22 cellular contexts compared by ENCODE assay signal in genomic region chr5:33080287-33080686, GRCh38.
DNase-seq lines count a peak whose midpoint lies in the region; ATAC-seq and TF ChIP-seq lines count a peak whose summit lies in the region.
"Had no signal": no experiment of that assay in that cellular context is flagged by ENCODE, and none has a peak within 500 bp of the region (broad histone marks: within the 10 kb centered on the region; RNA-seq: fewer than 3 reads in every experiment).

No MANE protein-coding gene starts in this region.

- intact Hi-C loops in Right ventricle myocardium inferior (cut with DNase I), result no loop called here
- intact Hi-C loops in right lobe of liver (cut with DNase I), result no loop called here
- intact Hi-C loops in left ventricle myocardium superior (cut with micrococcal nuclease), result no loop called here

- ATAC-seq in Right ventricle myocardium inferior (peak; percentile 56), right lobe of liver (no peak), left ventricle myocardium superior (peak; percentile 70)
- ATAC-seq: A549 had no signal

- WGBS in liver, result 63% methylated on average over 4 of the region's 4 CpGs
- WGBS in right lobe of liver (ENCODE audit: insufficient coverage, low coverage, low lambda C conversion rate, missing lambda C conversion rate), result 61% methylated on average over 4 of the region's 4 CpGs

- TF ChIP-seq CTCF in right atrium auricular region (IDR thresholded peaks at IDR 0.05) (no peak), liver (IDR thresholded peaks at IDR 0.05; ENCODE audit: low read depth, low read length, missing input control) (no peak), right lobe of liver (IDR thresholded peaks at IDR 0.05) (no peak)

- H3K27me3 ChIP-seq in right atrium auricular region, result no peaks in the 10 kb centered on the region
- H3K27me3 ChIP-seq in liver (ENCODE audit: control insufficient read depth in 4 of 4, insufficient read depth in 4 of 4, low read length in 3 of 4), result no peaks in the 10 kb centered on the region
- H3K27me3 ChIP-seq in right lobe of liver, result no peaks in the 10 kb centered on the region
- H3K27me3 ChIP-seq: BE2C; BLaER1 treated with 17β-estradiol and CSF1 and Interleukin-3, amounts not matched to agents 10 nM and 100 nM had no signal

- H3K27ac ChIP-seq in right atrium auricular region (no peak overlapping the region), liver (ENCODE audit: low read depth in 1 of 2, low read length in 2 of 2) (no peak overlapping the region), right lobe of liver (no peak overlapping the region)
- H3K27ac ChIP-seq: 22Rv1; A549; BLaER1 treated with 17β-estradiol and CSF1 and Interleukin-3, amounts not matched to agents 10 nM and 100 nM had no signal

- H3K9ac ChIP-seq in liver (ENCODE audit: low read depth in 1 of 2, low read length in 2 of 2), result no peak overlapping the region
- H3K9ac ChIP-seq: BLaER1 treated with 17β-estradiol and CSF1 and Interleukin-3, amounts not matched to agents 10 nM and 100 nM had no signal

- TF ChIP-seq POLR2A in right lobe of liver (IDR thresholded peaks at IDR 0.05), result no peak

- H3K36me3 ChIP-seq in right atrium auricular region (no peaks in the 10 kb centered on the region), liver (ENCODE audit: control insufficient read depth in 4 of 4, insufficient read depth in 3 of 4, low read depth in 1 of 4, low read length in 3 of 4) (no peaks in the 10 kb centered on the region), right lobe of liver (no peaks in the 10 kb centered on the region)
- H3K36me3 ChIP-seq: BE2C; BLaER1 treated with 17β-estradiol and CSF1 and Interleukin-3, amounts not matched to agents 10 nM and 100 nM; HAP-1 had no signal

- no peak for TF ChIP-seq RAD21 in liver (IDR thresholded peaks at IDR 0.05)

- no peak for DNase-seq in Right ventricle myocardium inferior (ENCODE audit: missing footprints)
- DNase-seq in right atrium auricular region (ENCODE audit: low spot score), result no peak
- DNase-seq in right lobe of liver, result no peak
- DNase-seq in left ventricle myocardium superior, result no peak
- no peak for DNase-seq in DMS114 treated with DMSO at 0.1 percent for 48 hours (lab: John Stamatoyannopoulos, UW; ENCODE audit: unreplicated experiment)
- no peak for DNase-seq in NCI-H2196 treated with DMSO at 0.1 percent for 48 hours (lab: John Stamatoyannopoulos, UW; ENCODE audit: unreplicated experiment)
- DNase-seq: ACHN; AML-193; BE2C; CD4-positive, alpha-beta T cell; CD8-positive, alpha-beta memory T cell; DMS 273 treated with DMSO at 0.1 percent for 48 hours; DMS53; DMS79 treated with DMSO at 0.1 percent for 48 hours; GF-D8; GOT3; HFFc6 had no signal

- H3K9me3 ChIP-seq in right atrium auricular region, result no peaks in the 10 kb centered on the region
- H3K9me3 ChIP-seq in liver (ENCODE audit: control insufficient read depth in 4 of 4, low read length in 3 of 4), result no peaks in the 10 kb centered on the region
- H3K9me3 ChIP-seq in right lobe of liver, result no peaks in the 10 kb centered on the region
- H3K9me3 ChIP-seq: A549, BE2C, HAP-1 had no signal

- H3K4me3 ChIP-seq in right atrium auricular region, result no peak overlapping the region
- no peak overlapping the region for H3K4me3 ChIP-seq in liver (ENCODE audit: low read depth in 1 of 3, low read length in 3 of 3)
- no peak overlapping the region for H3K4me3 ChIP-seq in right lobe of liver
- H3K4me3 ChIP-seq: A549; BLaER1 treated with 17β-estradiol and CSF1 and Interleukin-3, amounts not matched to agents 10 nM and 100 nM; HAP-1 had no signal

- H3K4me1 ChIP-seq in right atrium auricular region, result no peaks in the 10 kb centered on the region
- H3K4me1 ChIP-seq in liver (ENCODE audit: control insufficient read depth in 4 of 4, insufficient read depth in 4 of 4, low read length in 3 of 4), result no peaks in the 10 kb centered on the region
- H3K4me1 ChIP-seq in right lobe of liver, result no peaks in the 10 kb centered on the region
- H3K4me1 ChIP-seq: A549; BE2C; BLaER1 treated with 17β-estradiol and CSF1 and Interleukin-3, amounts not matched to agents 10 nM and 100 nM; HAP-1 had no signal

TF ChIP-seq in liver, 16 proteins besides CTCF, POLR2A, EP300 and RAD21:
- no peak for TF ChIP-seq SP1 (IDR thresholded peaks at IDR 0.05)
- peak; percentile 58 for TF ChIP-seq NR2F2 (IDR thresholded peaks at IDR 0.05)
- TF ChIP-seq EGR1 (IDR thresholded peaks at IDR 0.05; ENCODE audit: low read depth in 2 of 2), result no peak

Comparison
In these comparisons a context has a peak if more than half of its experiments do, and no peak if none do; other contexts are left out.
1. ATAC-seq: peak in Right ventricle myocardium inferior (single experiment) and left ventricle myocardium superior (single experiment); none in right lobe of liver (0 of 4).